Comparison of ENCODE assay signal across 20 cellular contexts in the genomic region with DNA sequence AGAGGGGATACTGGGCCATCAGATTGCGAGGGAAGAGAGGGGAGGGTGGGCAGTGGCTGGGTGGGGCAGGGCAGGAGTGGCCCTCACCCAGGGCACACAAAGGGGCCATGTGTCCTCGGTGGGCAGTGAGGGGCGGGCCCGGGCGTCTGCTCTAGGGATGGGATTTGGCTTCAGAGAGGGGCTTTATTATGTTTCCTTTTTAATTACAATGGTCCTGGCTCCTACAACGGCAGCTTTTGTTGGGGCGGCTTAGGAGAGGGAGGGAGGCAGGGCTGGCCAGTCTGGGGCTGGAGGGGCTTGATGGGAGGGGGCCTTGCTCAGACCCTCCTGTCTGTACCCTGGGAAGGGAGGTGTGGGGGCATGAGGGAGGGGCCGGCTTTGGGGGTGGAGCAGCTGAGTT.
DNase-seq lines count a peak whose midpoint lies in the region; ATAC-seq and TF ChIP-seq lines count a peak whose summit lies in the region.
"Had no signal": no experiment of that assay in that cellular context is flagged by ENCODE, and none has a peak within 500 bp of the region (broad histone marks: within the 10 kb centered on the region; RNA-seq: fewer than 3 reads in every experiment).

No MANE protein-coding gene starts in this region.

- H3K27me3 Mint-ChIP-seq in natural killer cell treated with Interleukin-12 subunit alpha and Interleukin-12 subunit beta and Interleukin-15 and Interleukin-18, amount 100 ng/mL, for 72 hours = peaks cover 14 to 17% of the 10 kb centered on the region in 2 donors

- no peak overlapping the region for H3K4ac ChIP-seq in neuronal stem cell (ENCODE audit: low read length)

- WGBS in neuronal stem cell (ENCODE audit: extremely low coverage in 2 of 2, insufficient read length in 2 of 2, insufficient replicate concordance in 1 of 2), 2 donors = no CpG with 5 or more reads among the region's 8 CpGs

- no peaks in the 10 kb centered on the region for H3K9me3 Mint-ChIP-seq in natural killer cell treated with Interleukin-12 subunit alpha and Interleukin-12 subunit beta and Interleukin-15 and Interleukin-18, amount 100 ng/mL, for 72 hours
- H3K9me3 Mint-ChIP-seq: CD4-positive, CD25-positive, alpha-beta regulatory T cell; CD8-positive, alpha-beta memory T cell; H9 had no signal

- CTCF ChIA-PET in HEK293T (lab: Yijun Ruan, JAX) = no interaction called here

- no peak overlapping the region for H4K91ac ChIP-seq in neuronal stem cell (ENCODE audit: low read depth, low read length, poor library complexity)

- H3K23ac ChIP-seq in neuronal stem cell (ENCODE audit: low read depth, low read length, poor library complexity) = no peak overlapping the region

- H3K4me3 ChIP-seq in HAP-1 (no peak overlapping the region), neuronal stem cell (ENCODE audit: low read length in 2 of 2) (no peak overlapping the region)
- H3K4me3 ChIP-seq: GM23248 had no signal

- H3K18ac ChIP-seq in neuronal stem cell (ENCODE audit: low read length) = no peak overlapping the region

- H2BK15ac ChIP-seq in neuronal stem cell (ENCODE audit: low read length) = no peak overlapping the region

- H2BK5ac ChIP-seq in neuronal stem cell (ENCODE audit: low read length) = peak overlapping the region; percentile 7

- H3K4me3 Mint-ChIP-seq in natural killer cell treated with Interleukin-12 subunit alpha and Interleukin-12 subunit beta and Interleukin-15 and Interleukin-18, amount 100 ng/mL, for 72 hours = no peak overlapping the region
- H3K4me3 Mint-ChIP-seq: CD4-positive, CD25-positive, alpha-beta regulatory T cell; CD8-positive, alpha-beta memory T cell; IgD-negative memory B cell had no signal

- ATAC-seq in natural killer cell treated with Interleukin-12 subunit alpha and Interleukin-12 subunit beta and Interleukin-15 and Interleukin-18, amount 100 ng/mL, for 72 hours = no peak
- no peak for ATAC-seq in HG03354 (IDR thresholded peaks at IDR 0.05; ENCODE audit: poor library complexity, severe bottlenecking, unreplicated experiment)
- ATAC-seq: HepG2 had no signal

- H2BK120ac ChIP-seq in neuronal stem cell (ENCODE audit: low read depth, low read length) = no peak overlapping the region

- no peak overlapping the region for H3K4me2 ChIP-seq in neuronal stem cell (ENCODE audit: insufficient read depth, low read length, poor library complexity, severe bottlenecking)

- no peak overlapping the region for H3K27ac Mint-ChIP-seq in natural killer cell treated with Interleukin-12 subunit alpha and Interleukin-12 subunit beta and Interleukin-15 and Interleukin-18, amount 100 ng/mL, for 72 hours
- H3K27ac Mint-ChIP-seq: CD4-positive, CD25-positive, alpha-beta regulatory T cell; CD8-positive, alpha-beta memory T cell; IgD-negative memory B cell had no signal

- H3K9me3 ChIP-seq in HAP-1 = no peaks in the 10 kb centered on the region
- H3K9me3 ChIP-seq in neuronal stem cell (replicated peaks in 1 of 2; ENCODE audit: control insufficient read depth in 2 of 2, insufficient read depth in 1 of 2, low read depth in 1 of 2, low read length in 2 of 2) = peaks cover 0 to 3% of the 10 kb centered on the region in 2 donors
- H3K9me3 ChIP-seq: BE2C had no signal

- H3K79me1 ChIP-seq in neuronal stem cell (ENCODE audit: low read depth, low read length) = no peaks in the 10 kb centered on the region

- H3K14ac ChIP-seq in neuronal stem cell (ENCODE audit: low read length) = no peak overlapping the region

- H2BK12ac ChIP-seq in neuronal stem cell (ENCODE audit: low read length) = no peak overlapping the region

- no peaks in the 10 kb centered on the region for H3K36me3 Mint-ChIP-seq in natural killer cell treated with Interleukin-12 subunit alpha and Interleukin-12 subunit beta and Interleukin-15 and Interleukin-18, amount 100 ng/mL, for 72 hours
- H3K36me3 Mint-ChIP-seq: CD4-positive, CD25-positive, alpha-beta regulatory T cell; CD8-positive, alpha-beta memory T cell; IgD-negative memory B cell had no signal

- H4K8ac ChIP-seq in neuronal stem cell (ENCODE audit: low read depth, low read length) = no peak overlapping the region

- H3K9ac ChIP-seq in neuronal stem cell (ENCODE audit: low read depth, low read length, poor library complexity) = no peak overlapping the region
- H3K9ac ChIP-seq: GM23248 had no signal

- in situ Hi-C loops in HAP-1 (cut with MboI; ENCODE audit: low sequenced_read_pairs) = no loop called here

- no peaks in the 10 kb centered on the region for H3K36me3 ChIP-seq in HAP-1 (replicated peaks)
- H3K36me3 ChIP-seq in neuronal stem cell (replicated peaks in 1 of 2; ENCODE audit: control insufficient read depth in 2 of 2, insufficient read depth in 2 of 2, low read length in 2 of 2) = no peaks in the 10 kb centered on the region
- H3K36me3 ChIP-seq: BE2C had no signal

- no peak overlapping the region for H3K27ac ChIP-seq in neuronal stem cell (replicated peaks; ENCODE audit: low read length)
- H3K27ac ChIP-seq: GM23248 had no signal

- peak; percentile 16 to 49 for DNase-seq in HAP-1 (ENCODE audit: low spot score in 2 of 2)
- DNase-seq in ecto neural progenitor cell (ENCODE audit: low spot score) = peak; percentile 74
- DNase-seq in iPS-NIHi11 (ENCODE audit: low spot score) = peak; percentile 68
- DNase-seq in neuronal stem cell (ENCODE audit: low spot score) = peak; percentile 46
- DNase-seq in NCI-H187 (lab: John Stamatoyannopoulos, UW) = no peak
- no peak for DNase-seq in HEK293T (ENCODE audit: extremely low spot score)
- no peak for DNase-seq in natural killer cell treated with Interleukin-12 subunit alpha and Interleukin-12 subunit beta and Interleukin-15 and Interleukin-18, amount 100 ng/mL, for 72 hours (ENCODE audit: low spot score)
- DNase-seq: ACHN; BE2C; C1 segment of cervical spinal cord; CD4-positive, CD25-positive, alpha-beta regulatory T cell; CD8-positive, alpha-beta memory T cell; COR-L47; DMS 273 treated with DMSO at 0.1 percent for 48 hours; GM23248; H9; KBM-7 had no signal

- POLR2A ChIA-PET in HEK293T (lab: Yijun Ruan, JAX) = no interaction called here

- no peak overlapping the region for H2AFZ ChIP-seq in neuronal stem cell (ENCODE audit: low read length)
- H2AFZ ChIP-seq: GM23248 had no signal

- H3K4me1 ChIP-seq in HAP-1 = no peaks in the 10 kb centered on the region
- peaks cover 0 to 9% of the 10 kb centered on the region in 2 donors for H3K4me1 ChIP-seq in neuronal stem cell (ENCODE audit: control insufficient read depth in 2 of 2, insufficient read depth in 1 of 2, low read depth in 1 of 2, low read length in 2 of 2)
- H3K4me1 ChIP-seq: BE2C had no signal

- H2AK5ac ChIP-seq in neuronal stem cell (ENCODE audit: low read depth, low read length) = no peak overlapping the region

- H3K4me1 Mint-ChIP-seq in natural killer cell treated with Interleukin-12 subunit alpha and Interleukin-12 subunit beta and Interleukin-15 and Interleukin-18, amount 100 ng/mL, for 72 hours (ENCODE audit: low read depth in 2 of 2) = no peaks in the 10 kb centered on the region
- H3K4me1 Mint-ChIP-seq: CD4-positive, CD25-positive, alpha-beta regulatory T cell; CD8-positive, alpha-beta memory T cell; IgD-negative memory B cell had no signal

- no peaks in the 10 kb centered on the region for H3K27me3 ChIP-seq in HAP-1 (ENCODE audit: low read depth)
- H3K27me3 ChIP-seq in neuronal stem cell (ENCODE audit: control insufficient read depth in 3 of 3, insufficient read depth in 3 of 3, low read depth in 1 of 3, low read length in 3 of 3) = peaks cover 0 to 61% (median 51%) of the 10 kb centered on the region in 3 experiments
- H3K27me3 ChIP-seq: BE2C had no signal

TF ChIP-seq in HEK293T, 16 proteins besides CTCF, POLR2A, EP300 and RAD21:
- TF ChIP-seq SUZ12 (IDR thresholded peaks at IDR 0.05) = no peak

Comparison
In these comparisons a context has a peak if more than half of its experiments do, and no peak if none do; other contexts are left out.
1. DNase-seq: peak in HAP-1 (2 of 2), ecto neural progenitor cell (single experiment), iPS-NIHi11 (single experiment) and neuronal stem cell (single experiment); none in NCI-H187 (0 of 2), HEK293T (single experiment) and natural killer cell treated with Interleukin-12 subunit alpha and Interleukin-12 subunit beta and Interleukin-15 and Interleukin-18, amount 100 ng/mL, for 72 hours (single experiment).